Comparison of ENCODE assay signal across 23 cellular contexts in the genomic region with DNA sequence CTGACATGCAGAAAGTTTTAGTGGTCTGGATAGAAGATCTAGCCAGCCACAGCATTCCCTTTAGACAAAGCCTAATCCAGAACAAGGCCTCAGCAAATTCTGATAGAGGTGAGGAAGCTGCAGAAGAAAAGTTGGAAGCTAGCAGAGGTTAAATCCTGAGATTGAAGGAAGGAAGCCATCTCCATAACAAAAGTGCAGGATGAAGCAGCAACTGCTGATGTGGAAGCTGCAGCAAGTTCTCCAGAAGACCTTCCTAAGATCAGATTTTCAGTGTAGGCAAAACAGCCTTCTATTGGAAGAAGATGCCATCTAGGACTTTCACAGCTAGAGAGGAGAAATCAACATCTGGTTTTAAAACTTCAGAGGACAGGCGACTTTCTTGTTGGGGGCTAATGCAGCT.
DNase-seq lines count a peak whose midpoint lies in the region; ATAC-seq and TF ChIP-seq lines count a peak whose summit lies in the region.
"Had no signal": no experiment of that assay in that cellular context is flagged by ENCODE, and none has a peak within 500 bp of the region (broad histone marks: within the 10 kb centered on the region; RNA-seq: fewer than 3 reads in every experiment).

No MANE protein-coding gene starts in this region.

- H3K27ac ChIP-seq in GM23248 (peak overlapping the region; percentile 41), lower lobe of right lung (peak overlapping the region; percentile 44), spleen (peak overlapping the region in 5 of 8 donors; percentile 22 to 82 (median 66))
- H3K27ac ChIP-seq: foreskin keratinocyte, hepatocyte, WERI-Rb-1 had no signal

- no peaks in the 10 kb centered on the region for H3K27me3 ChIP-seq in GM23248 (replicated peaks; ENCODE audit: insufficient read depth)
- no peaks in the 10 kb centered on the region for H3K27me3 ChIP-seq in lower lobe of right lung (ENCODE audit: low read depth)
- H3K27me3 ChIP-seq in spleen (replicated peaks in 1 of 7) = no peaks in the 10 kb centered on the region
- H3K27me3 ChIP-seq: foreskin keratinocyte, hepatocyte had no signal

- no peak for DNase-seq in GM23248
- DNase-seq in WTC11 (ENCODE audit: low spot score) = no peak
- DNase-seq in lower lobe of right lung = no peak
- DNase-seq in spleen = no peak
- DNase-seq in immature natural killer cell = no peak
- DNase-seq in KG1 (lab: John Stamatoyannopoulos, UW) = no peak
- DNase-seq in NCI-H1105 (lab: John Stamatoyannopoulos, UW) = no peak
- DNase-seq: activated CD4-positive, alpha-beta T cell treated with anti-CD3 and anti-CD28 coated beads, Interleukin-2, amount 50 U/mL, for 48 hours; activated CD8-positive, alpha-beta memory T cell treated with anti-CD3 and anti-CD28 coated beads, Interleukin-2, amount 50 U/mL, for 4 hours; activated effector memory CD4-positive, alpha-beta T cell treated with Interleukin-2 at 50 U/mL for 16 hours; activated naive CD8-positive, alpha-beta T cell treated with anti-CD3 and anti-CD28 coated beads, Interleukin-2, amount 10 ng/mL, durations not matched to agents 7 days and 5 days; effector CD8-positive, alpha-beta T cell; foreskin keratinocyte; left ventricle myocardium superior; NCI-H2081; NCI-H226; NCI-H82; WERI-Rb-1 had no signal

- no peaks in the 10 kb centered on the region for H3K9me2 ChIP-seq in GM23248 (ENCODE audit: insufficient read depth)

- no peak overlapping the region for H3K4me2 ChIP-seq in GM23248 (ENCODE audit: unreplicated experiment)

- H2AFZ ChIP-seq in GM23248 = no peak overlapping the region
- H2AFZ ChIP-seq: hepatocyte had no signal

- 0 out of 2 replicates have a peak overlapping the region, but pooled peaks have one; percentile 11 for H3K9ac ChIP-seq in GM23248

- 95 to 100% methylated on average over 1 of the region's 1 CpG for WGBS in GM23248 (ENCODE audit: low coverage in 1 of 2, low lambda C conversion rate in 2 of 2, missing lambda C conversion rate in 2 of 2), 2 experiments
- 73 to 100% (median 96%) methylated on average over 1 of the region's 1 CpG for WGBS in spleen, 5 donors

- H3K36me3 ChIP-seq in GM23248 (ENCODE audit: low read depth) (peaks cover 13% of the 10 kb centered on the region; the same call in 1 of the 2 replicates), lower lobe of right lung (no peaks in the 10 kb centered on the region), spleen (no peaks in the 10 kb centered on the region)
- H3K36me3 ChIP-seq: HAP-1, WERI-Rb-1 had no signal

- H3K9me3 ChIP-seq in GM23248 (ENCODE audit: low read depth) (no peaks in the 10 kb centered on the region), lower lobe of right lung (no peaks in the 10 kb centered on the region), spleen (no peaks in the 10 kb centered on the region)
- H3K9me3 ChIP-seq: HAP-1 had no signal

- H3F3A ChIP-seq in GM23248 (ENCODE audit: insufficient read depth) = peaks cover 82% of the 10 kb centered on the region

- H3K9me3 Mint-ChIP-seq in WTC11 (peaks cover 5% of the 10 kb centered on the region), immature natural killer cell (no peaks in the 10 kb centered on the region)
- H3K9me3 Mint-ChIP-seq: activated naive CD8-positive, alpha-beta T cell treated with anti-CD3 and anti-CD28 coated beads, Interleukin-2, amount 10 ng/mL, durations not matched to agents 7 days and 5 days; CD14-positive monocyte; T-helper 2 cell treated with Interferon-gamma antibody and Interleukin-4, amounts not matched to agents 5 μg/mL and 100 μg/mL, for 36 hours had no signal

- H3K36me3 Mint-ChIP-seq in WTC11 (peaks cover 5% of the 10 kb centered on the region), immature natural killer cell (no peaks in the 10 kb centered on the region)
- H3K36me3 Mint-ChIP-seq: activated naive CD8-positive, alpha-beta T cell treated with anti-CD3 and anti-CD28 coated beads, Interleukin-2, amount 10 ng/mL, durations not matched to agents 7 days and 5 days; CD14-positive monocyte had no signal

- peak overlapping the region; percentile 20 for H3K27ac Mint-ChIP-seq in WTC11
- peak overlapping the region in 3 of 6 donors; percentile 0 to 73 (median 27) for H3K27ac Mint-ChIP-seq in immature natural killer cell
- H3K27ac Mint-ChIP-seq: CD14-positive monocyte; T-helper 2 cell treated with Interferon-gamma antibody and Interleukin-4, amounts not matched to agents 5 μg/mL and 100 μg/mL, for 36 hours had no signal

- in situ Hi-C loops in GM23248 (cut with MboI) = no loop called here

- H3K79me2 ChIP-seq in GM23248 (ENCODE audit: insufficient read depth) = peaks cover 100% of the 10 kb centered on the region

- no peak for ATAC-seq in WTC11
- ATAC-seq in lower lobe of right lung = no peak
- ATAC-seq: foreskin keratinocyte, HepG2, left ventricle myocardium superior had no signal

- H3K4me1 Mint-ChIP-seq in WTC11 = peaks cover 84% of the 10 kb centered on the region
- peaks cover 57 to 81% of the 10 kb centered on the region in 2 donors for H3K4me1 Mint-ChIP-seq in immature natural killer cell

- H3K4me1 ChIP-seq in GM23248 (ENCODE audit: insufficient read depth) (peaks cover 63% of the 10 kb centered on the region), lower lobe of right lung (peaks cover 68% of the 10 kb centered on the region), spleen (peaks cover 4 to 92% (median 69%) of the 10 kb centered on the region in 6 donors)

- H3K4me3 ChIP-seq in GM23248 (no peak overlapping the region), lower lobe of right lung (no peak overlapping the region), spleen (no peak overlapping the region)
- H3K4me3 ChIP-seq: HAP-1, hepatocyte had no signal

- H3K4me3 Mint-ChIP-seq in WTC11 (no peak overlapping the region), immature natural killer cell (no peak overlapping the region)
- H3K4me3 Mint-ChIP-seq: activated naive CD8-positive, alpha-beta T cell treated with anti-CD3 and anti-CD28 coated beads, Interleukin-2, amount 10 ng/mL, durations not matched to agents 7 days and 5 days; CD14-positive monocyte; T-helper 2 cell treated with Interferon-gamma antibody and Interleukin-4, amounts not matched to agents 5 μg/mL and 100 μg/mL, for 36 hours had no signal

- H3K27me3 Mint-ChIP-seq in WTC11 (ENCODE audit: low read depth) = no peaks in the 10 kb centered on the region
- H3K27me3 Mint-ChIP-seq in immature natural killer cell (ENCODE audit: low read depth in 3 of 3) = peaks cover 0 to 4% (median 2%) of the 10 kb centered on the region in 3 donors

- intact Hi-C loops in lower lobe of right lung (cut with DNase I) (no loop called here), spleen (cut with DNase I; ENCODE audit: low total_unique reads) (loop anchor here (10.0 kb wide), 1 partner anchor 76 kb away; a partner anchor contains a TSS)

- H4K20me1 ChIP-seq in GM23248 (ENCODE audit: insufficient read depth) = peaks cover 42% of the 10 kb centered on the region

- no peak for TF ChIP-seq POLR2A in spleen (IDR thresholded peaks at IDR 0.05)

- POLR2A ChIA-PET in WTC11 (lab: Charles Lee) = interaction anchor here (0.6 kb wide), 1 partner anchor 71 kb away, joined by 5 read pairs; no protein-coding TSS in a partner anchor

- CTCF ChIA-PET in WTC11 (lab: Charles Lee) = interaction anchor here (0.5 to 1.2 kb wide), 4 partner anchors 50 to 232 kb away, joined by 3 read pairs; a partner anchor contains a TSS

- TF ChIP-seq CTCF in WTC11 (IDR thresholded peaks at IDR 0.05) (no peak), lower lobe of right lung (IDR thresholded peaks at IDR 0.05) (no peak), spleen (IDR thresholded peaks at IDR 0.05 in 8 of 11, conservative IDR thresholded peaks at IDR 0.05 in 3 of 11) (no peak)

TF ChIP-seq in WTC11, 78 proteins besides CTCF, POLR2A, EP300 and RAD21 (continues in another document):
- TF ChIP-seq NR3C1 (CRISPR knock-in tag; conservative IDR thresholded peaks at IDR 0.05; ENCODE audit: low read depth) (no peak), NFYB (CRISPR knock-in tag; conservative IDR thresholded peaks at IDR 0.05; ENCODE audit: low read depth) (no peak), ZNF121 (CRISPR knock-in tag; IDR thresholded peaks at IDR 0.05) (no peak)
- TF ChIP-seq, protein P1, sequence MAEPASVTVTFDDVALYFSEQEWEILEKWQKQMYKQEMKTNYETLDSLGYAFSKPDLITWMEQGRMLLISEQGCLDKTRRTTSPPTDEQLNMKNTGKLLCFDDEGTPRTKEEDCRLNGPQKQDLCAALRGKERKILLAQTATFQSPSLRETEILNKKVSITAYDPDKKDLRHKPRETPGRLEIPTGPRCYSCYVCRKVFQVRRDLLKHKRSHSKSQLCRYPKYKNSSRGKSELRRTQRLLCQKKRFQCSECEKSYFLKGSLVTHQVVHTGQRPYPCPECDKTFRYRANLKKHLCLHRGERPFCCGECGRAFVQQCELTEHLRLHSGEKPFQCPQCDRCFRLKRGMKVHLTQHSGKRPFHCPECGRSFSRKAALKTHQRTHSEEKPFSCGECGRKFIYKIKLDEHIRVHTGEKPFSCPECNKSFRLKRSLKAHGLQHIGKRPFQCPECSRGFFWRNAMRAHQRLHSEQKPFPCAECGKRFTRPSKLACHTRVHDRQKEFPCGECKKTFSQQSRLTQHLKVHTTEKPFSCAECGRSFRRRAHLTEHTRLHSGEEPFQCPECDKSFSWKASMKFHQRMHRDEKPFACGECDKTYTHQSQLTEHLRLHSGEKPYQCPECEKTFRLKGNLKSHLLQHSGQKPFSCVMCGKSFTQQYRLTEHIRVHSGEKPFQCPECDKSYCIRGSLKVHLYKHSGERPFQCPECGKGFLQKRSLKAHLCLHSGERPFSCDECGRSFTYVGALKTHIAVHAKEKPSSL (CRISPR knock-in tag; conservative IDR thresholded peaks at IDR 0.05) = no peak
- TF ChIP-seq, protein P2, sequence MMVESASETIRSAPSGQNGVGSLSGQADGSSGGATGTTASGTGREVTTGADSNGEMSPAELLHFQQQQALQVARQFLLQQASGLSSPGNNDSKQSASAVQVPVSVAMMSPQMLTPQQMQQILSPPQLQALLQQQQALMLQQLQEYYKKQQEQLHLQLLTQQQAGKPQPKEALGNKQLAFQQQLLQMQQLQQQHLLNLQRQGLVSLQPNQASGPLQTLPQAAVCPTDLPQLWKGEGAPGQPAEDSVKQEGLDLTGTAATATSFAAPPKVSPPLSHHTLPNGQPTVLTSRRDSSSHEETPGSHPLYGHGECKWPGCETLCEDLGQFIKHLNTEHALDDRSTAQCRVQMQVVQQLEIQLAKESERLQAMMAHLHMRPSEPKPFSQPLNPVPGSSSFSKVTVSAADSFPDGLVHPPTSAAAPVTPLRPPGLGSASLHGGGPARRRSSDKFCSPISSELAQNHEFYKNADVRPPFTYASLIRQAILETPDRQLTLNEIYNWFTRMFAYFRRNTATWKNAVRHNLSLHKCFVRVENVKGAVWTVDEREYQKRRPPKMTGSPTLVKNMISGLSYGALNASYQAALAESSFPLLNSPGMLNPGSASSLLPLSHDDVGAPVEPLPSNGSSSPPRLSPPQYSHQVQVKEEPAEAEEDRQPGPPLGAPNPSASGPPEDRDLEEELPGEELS (CRISPR knock-in tag; IDR thresholded peaks at IDR 0.05) = no peak
